In genomic region chr11:2219318-2220017, GRCh38 we compare ENCODE assay signal across 16 cellular contexts. TPM values are rescaled to one million over a fixed set of nuclear protein-coding genes. Genes with fewer than 3 reads are reported as not detected.
DNase-seq lines count a peak whose midpoint lies in the region; ATAC-seq and TF ChIP-seq lines count a peak whose summit lies in the region.
"Had no signal": no experiment of that assay in that cellular context is flagged by ENCODE, and none has a peak within 500 bp of the region (broad histone marks: within the 10 kb centered on the region; RNA-seq: fewer than 3 reads in every experiment).

No MANE protein-coding gene starts in this region.

- TF ChIP-seq POLR2A in testis (IDR thresholded peaks at IDR 0.05): no peak

- ATAC-seq in activated CD8-positive, alpha-beta memory T cell treated with anti-CD3 and anti-CD28 coated beads, Interleukin-2, amount 10 ng/mL, durations not matched to agents 7 days and 5 days: no peak
- ATAC-seq in stimulated activated memory B cell treated with anti-CD40 and anti-IgM and Interleukin-4, amounts not matched to agents 10 μg/mL and 1 μg/mL and 100 μg/mL, for 72 hours: no peak
- ATAC-seq: A549, HCT116 had no signal

- H3K27ac Mint-ChIP-seq in activated CD8-positive, alpha-beta memory T cell treated with anti-CD3 and anti-CD28 coated beads, Interleukin-2, amount 10 ng/mL, durations not matched to agents 7 days and 5 days: no peak overlapping the region
- no peak overlapping the region for H3K27ac Mint-ChIP-seq in activated T-helper 2 cell treated with anti-CD3 and anti-CD28 coated beads, Interferon-gamma antibody, Interleukin-2, Interleukin-4, amounts not matched to agents 10 μg/mL and 5 μg/mL and 100 μg/mL, durations not matched to agents 14 hours and 24 hours and 36 hours
- no peak overlapping the region for H3K27ac Mint-ChIP-seq in stimulated activated memory B cell treated with anti-CD40 and anti-IgM and Interleukin-4, amounts not matched to agents 10 μg/mL and 1 μg/mL and 100 μg/mL, for 72 hours

- H3K9me3 Mint-ChIP-seq in activated CD8-positive, alpha-beta memory T cell treated with anti-CD3 and anti-CD28 coated beads, Interleukin-2, amount 10 ng/mL, durations not matched to agents 7 days and 5 days (ENCODE audit: low read depth): peaks cover 4% of the 10 kb centered on the region
- no peaks in the 10 kb centered on the region for H3K9me3 Mint-ChIP-seq in activated T-helper 2 cell treated with anti-CD3 and anti-CD28 coated beads, Interferon-gamma antibody, Interleukin-2, Interleukin-4, amounts not matched to agents 10 μg/mL and 5 μg/mL and 100 μg/mL, durations not matched to agents 14 hours and 24 hours and 36 hours
- peaks cover 13% of the 10 kb centered on the region for H3K9me3 Mint-ChIP-seq in stimulated activated memory B cell treated with anti-CD40 and anti-IgM and Interleukin-4, amounts not matched to agents 10 μg/mL and 1 μg/mL and 100 μg/mL, for 72 hours

- H3K27me3 Mint-ChIP-seq in activated CD8-positive, alpha-beta memory T cell treated with anti-CD3 and anti-CD28 coated beads, Interleukin-2, amount 10 ng/mL, durations not matched to agents 7 days and 5 days: peaks cover 22% of the 10 kb centered on the region
- H3K27me3 Mint-ChIP-seq in activated T-helper 2 cell treated with anti-CD3 and anti-CD28 coated beads, Interferon-gamma antibody, Interleukin-2, Interleukin-4, amounts not matched to agents 10 μg/mL and 5 μg/mL and 100 μg/mL, durations not matched to agents 14 hours and 24 hours and 36 hours (ENCODE audit: low read depth): peaks cover 25% of the 10 kb centered on the region
- H3K27me3 Mint-ChIP-seq in stimulated activated memory B cell treated with anti-CD40 and anti-IgM and Interleukin-4, amounts not matched to agents 10 μg/mL and 1 μg/mL and 100 μg/mL, for 72 hours: peaks cover 41% of the 10 kb centered on the region

- 88 to 96% methylated on average over 4 to 6 of the region's 6 CpGs for WGBS in testis, 2 donors

- TF ChIP-seq CTCF in testis (IDR thresholded peaks at IDR 0.05): no peak

- H3K4me3 Mint-ChIP-seq in activated CD8-positive, alpha-beta memory T cell treated with anti-CD3 and anti-CD28 coated beads, Interleukin-2, amount 10 ng/mL, durations not matched to agents 7 days and 5 days: no peak overlapping the region
- H3K4me3 Mint-ChIP-seq in activated T-helper 2 cell treated with anti-CD3 and anti-CD28 coated beads, Interferon-gamma antibody, Interleukin-2, Interleukin-4, amounts not matched to agents 10 μg/mL and 5 μg/mL and 100 μg/mL, durations not matched to agents 14 hours and 24 hours and 36 hours (ENCODE audit: low read depth): no peak overlapping the region
- H3K4me3 Mint-ChIP-seq in stimulated activated memory B cell treated with anti-CD40 and anti-IgM and Interleukin-4, amounts not matched to agents 10 μg/mL and 1 μg/mL and 100 μg/mL, for 72 hours: no peak overlapping the region

- H3K4me1 Mint-ChIP-seq in activated CD8-positive, alpha-beta memory T cell treated with anti-CD3 and anti-CD28 coated beads, Interleukin-2, amount 10 ng/mL, durations not matched to agents 7 days and 5 days: no peaks in the 10 kb centered on the region
- no peaks in the 10 kb centered on the region for H3K4me1 Mint-ChIP-seq in activated T-helper 2 cell treated with anti-CD3 and anti-CD28 coated beads, Interferon-gamma antibody, Interleukin-2, Interleukin-4, amounts not matched to agents 10 μg/mL and 5 μg/mL and 100 μg/mL, durations not matched to agents 14 hours and 24 hours and 36 hours (ENCODE audit: low read depth)
- H3K4me1 Mint-ChIP-seq in stimulated activated memory B cell treated with anti-CD40 and anti-IgM and Interleukin-4, amounts not matched to agents 10 μg/mL and 1 μg/mL and 100 μg/mL, for 72 hours: no peaks in the 10 kb centered on the region

- no peaks in the 10 kb centered on the region for H3K4me1 ChIP-seq in testis
- H3K4me1 ChIP-seq: A549 had no signal

- H3K36me3 ChIP-seq in testis (ENCODE audit: low read depth, missing control alignments): no peaks in the 10 kb centered on the region

- intact Hi-C loops in activated T-helper 2 cell treated with anti-CD3 and anti-CD28 coated beads, Interferon-gamma antibody, Interleukin-2, Interleukin-4, amounts not matched to agents 10 μg/mL and 5 μg/mL and 100 μg/mL, durations not matched to agents 14 hours and 24 hours and 36 hours (cut with micrococcal nuclease): no loop called here
- intact Hi-C loops in testis (cut with DNase I; ENCODE audit: low total_unique reads): no loop called here

- H3K36me3 Mint-ChIP-seq in activated CD8-positive, alpha-beta memory T cell treated with anti-CD3 and anti-CD28 coated beads, Interleukin-2, amount 10 ng/mL, durations not matched to agents 7 days and 5 days: no peaks in the 10 kb centered on the region
- H3K36me3 Mint-ChIP-seq in activated T-helper 2 cell treated with anti-CD3 and anti-CD28 coated beads, Interferon-gamma antibody, Interleukin-2, Interleukin-4, amounts not matched to agents 10 μg/mL and 5 μg/mL and 100 μg/mL, durations not matched to agents 14 hours and 24 hours and 36 hours (ENCODE audit: low read depth): no peaks in the 10 kb centered on the region
- peaks cover 7% of the 10 kb centered on the region for H3K36me3 Mint-ChIP-seq in stimulated activated memory B cell treated with anti-CD40 and anti-IgM and Interleukin-4, amounts not matched to agents 10 μg/mL and 1 μg/mL and 100 μg/mL, for 72 hours

- no peak overlapping the region for H3K4me3 ChIP-seq in testis
- H3K4me3 ChIP-seq: A549 had no signal

- no peak overlapping the region for H3K27ac ChIP-seq in testis
- H3K27ac ChIP-seq: A549, HL-60 had no signal

- peak; percentile 18 for DNase-seq in activated CD8-positive, alpha-beta memory T cell treated with anti-CD3 and anti-CD28 coated beads, Interleukin-2, amount 10 ng/mL, durations not matched to agents 7 days and 5 days
- DNase-seq in activated CD8-positive, alpha-beta memory T cell treated with anti-CD3 and anti-CD28 coated beads, Interleukin-2, amount 50 U/mL, for 4 hours: no peak
- DNase-seq in activated T-helper 2 cell treated with anti-CD3 and anti-CD28 coated beads, Interferon-gamma antibody, Interleukin-2, Interleukin-4, amounts not matched to agents 10 μg/mL and 5 μg/mL and 100 μg/mL, durations not matched to agents 14 hours and 24 hours and 36 hours (ENCODE audit: low spot score): peak; percentile 4
- peak; percentile 77 for DNase-seq in mesenteric fat pad (ENCODE audit: low spot score)
- peak; percentile 11 for DNase-seq in testis
- DNase-seq in NCI-H510A (lab: John Stamatoyannopoulos, UW): no peak
- no peak for DNase-seq in NCI-H2171 (lab: John Stamatoyannopoulos, UW)
- DNase-seq: CD8-positive, alpha-beta memory T cell; DMS53; GF-D8 had no signal

- no peaks in the 10 kb centered on the region for H3K27me3 ChIP-seq in testis

- no peaks in the 10 kb centered on the region for H3K9me3 ChIP-seq in testis

- CTCF ChIA-PET in activated CD8-positive, alpha-beta memory T cell treated with anti-CD3 and anti-CD28 coated beads, Interleukin-2, amount 10 ng/mL, durations not matched to agents 7 days and 5 days (lab: Charles Lee): interaction anchor here (0.6 to 1.0 kb wide), 2 partner anchors 237 to 313 kb away, joined by 3 read pairs; no protein-coding TSS in a partner anchor

RNA-seq across cellular contexts. Expression of gene TH, which starts 47.9 kb away (rescaled TPM):
- not detected for total RNA-seq in activated CD8-positive, alpha-beta memory T cell treated with anti-CD3 and anti-CD28 coated beads, Interleukin-2, amount 10 ng/mL, durations not matched to agents 7 days and 5 days
- not detected in 2 replicates for total RNA-seq in activated T-helper 2 cell treated with anti-CD3 and anti-CD28 coated beads, Interferon-gamma antibody, Interleukin-2, Interleukin-4, amounts not matched to agents 10 μg/mL and 5 μg/mL and 100 μg/mL, durations not matched to agents 14 hours and 24 hours and 36 hours
- total RNA-seq in mesenteric fat pad: not detected
- total RNA-seq in testis: 1 to 10 TPM; 1.1 to 2.0 TPM
- polyA plus RNA-seq in testis (ENCODE audit: insufficient read depth, low read depth, low replicate concordance): 1.2 TPM
- total RNA-seq: CD8-positive, alpha-beta memory T cell had no signal
- polyA plus RNA-seq: A549; AG04450; BJ; CD8-positive, alpha-beta memory T cell had no signal

RNA-seq across cellular contexts. Expression of gene ASCL2, which starts 50.9 kb away (rescaled TPM):
- under 1 TPM; 0.12 to 0.15 TPM for total RNA-seq in activated CD8-positive, alpha-beta memory T cell treated with anti-CD3 and anti-CD28 coated beads, Interleukin-2, amount 10 ng/mL, durations not matched to agents 7 days and 5 days
- 0.23 and 0.25 TPM in 2 replicates for total RNA-seq in activated T-helper 2 cell treated with anti-CD3 and anti-CD28 coated beads, Interferon-gamma antibody, Interleukin-2, Interleukin-4, amounts not matched to agents 10 μg/mL and 5 μg/mL and 100 μg/mL, durations not matched to agents 14 hours and 24 hours and 36 hours
- 0.64 TPM for total RNA-seq in mesenteric fat pad
- 1 to 10 TPM; 4.8 to 5.8 TPM for total RNA-seq in testis
- 1.3 TPM for polyA plus RNA-seq in testis (ENCODE audit: insufficient read depth, low read depth, low replicate concordance)
- polyA plus RNA-seq: A549, AG04450, BJ had no signal

RNA-seq across cellular contexts. Expression of gene INS, which starts 58.5 kb away (rescaled TPM):
- total RNA-seq in activated CD8-positive, alpha-beta memory T cell treated with anti-CD3 and anti-CD28 coated beads, Interleukin-2, amount 10 ng/mL, durations not matched to agents 7 days and 5 days: not detected
- total RNA-seq in activated T-helper 2 cell treated with anti-CD3 and anti-CD28 coated beads, Interferon-gamma antibody, Interleukin-2, Interleukin-4, amounts not matched to agents 10 μg/mL and 5 μg/mL and 100 μg/mL, durations not matched to agents 14 hours and 24 hours and 36 hours: not detected in 2 replicates
- total RNA-seq in mesenteric fat pad: 0.74 TPM
- not detected for total RNA-seq in testis
- polyA plus RNA-seq in testis (ENCODE audit: insufficient read depth, low read depth, low replicate concordance): not detected
- total RNA-seq: CD8-positive, alpha-beta memory T cell had no signal
- polyA plus RNA-seq: A549; AG04450; BJ; CD8-positive, alpha-beta memory T cell had no signal

Comparison
In these comparisons a context has a peak if more than half of its experiments do, and no peak if none do; other contexts are left out.
1. DNase-seq: peak in activated CD8-positive, alpha-beta memory T cell treated with anti-CD3 and anti-CD28 coated beads, Interleukin-2, amount 10 ng/mL, durations not matched to agents 7 days and 5 days (single experiment), activated T-helper 2 cell treated with anti-CD3 and anti-CD28 coated beads, Interferon-gamma antibody, Interleukin-2, Interleukin-4, amounts not matched to agents 10 μg/mL and 5 μg/mL and 100 μg/mL, durations not matched to agents 14 hours and 24 hours and 36 hours (single experiment), mesenteric fat pad (single experiment) and testis (single experiment); none in activated CD8-positive, alpha-beta memory T cell treated with anti-CD3 and anti-CD28 coated beads, Interleukin-2, amount 50 U/mL, for 4 hours (single experiment), NCI-H510A (single experiment) and NCI-H2171 (single experiment).